In genomic region chr4:19748470-19748869, GRCh38 we compare ENCODE assay signal across 13 cellular contexts.
DNase-seq lines count a peak whose midpoint lies in the region; ATAC-seq lines count a peak whose summit lies in the region.
"Had no signal": no experiment of that assay in that cellular context is flagged by ENCODE, and none has a peak within 500 bp of the region (broad histone marks: within the 10 kb centered on the region; RNA-seq: fewer than 3 reads in every experiment).

No MANE protein-coding gene starts in this region.

- 58 to 62% methylated on average over 3 of the region's 3 CpGs for WGBS in aorta, 2 donors

- H3K9me3 ChIP-seq in aorta (ENCODE audit: control insufficient read depth, low read length) = no peaks in the 10 kb centered on the region

- DNase-seq in M059J (ENCODE audit: low read depth) (peak; percentile 77), fibroblast of gingiva (ENCODE audit: low read depth) (peak; percentile 93), mucosa of gallbladder (ENCODE audit: low spot score) (peak; percentile 47), aorta (no peak), HK-2 (ENCODE audit: unreplicated experiment) (no peak)
- no peak for DNase-seq in activated CD4-positive, alpha-beta T cell treated with anti-CD3 and anti-CD28 coated beads, Interleukin-2, amount 50 U/mL, for 1 hour
- DNase-seq: activated CD4-positive, alpha-beta T cell treated with anti-CD3 and anti-CD28 coated beads for 48 hours; NCI-H2081 treated with DMSO at 0.1 percent for 48 hours; T-helper 1 cell had no signal

- no peaks in the 10 kb centered on the region for H3K36me3 ChIP-seq in aorta (ENCODE audit: control insufficient read depth in 1 of 2, insufficient read depth in 2 of 2, low read length in 1 of 2)
- H3K36me3 ChIP-seq: cardiac muscle cell had no signal

- H3K27ac ChIP-seq in aorta (ENCODE audit: low read depth in 1 of 2, low read length in 2 of 2) = no peak overlapping the region
- H3K27ac ChIP-seq: cardiac muscle cell had no signal

- H3K4me1 ChIP-seq in aorta (ENCODE audit: control insufficient read depth in 1 of 2, insufficient read depth in 2 of 2, low read length in 2 of 2) = no peaks in the 10 kb centered on the region

- intact Hi-C loops in aorta (cut with DNase I) = no loop called here

- no peaks in the 10 kb centered on the region for H3K27me3 ChIP-seq in aorta (ENCODE audit: control insufficient read depth in 1 of 2, insufficient read depth in 2 of 2, low read length in 1 of 2)
- H3K27me3 ChIP-seq: cardiac muscle cell had no signal

- ATAC-seq in aorta (ENCODE audit: low FRiP score) (peak; percentile 77), GM21367 (IDR thresholded peaks at IDR 0.05; ENCODE audit: unreplicated experiment) (no peak)
- ATAC-seq: esophagus mucosa; stimulated activated memory B cell treated with anti-CD40 and anti-IgM and Interleukin-4, amounts not matched to agents 10 μg/mL and 1 μg/mL and 100 μg/mL, for 72 hours had no signal

- H3K4me3 ChIP-seq in aorta (ENCODE audit: low read length in 2 of 2) = no peak overlapping the region
- H3K4me3 ChIP-seq: cardiac muscle cell had no signal

Comparison
In these comparisons a context has a peak if more than half of its experiments do, and no peak if none do; other contexts are left out.
1. DNase-seq: peak in M059J (single experiment), fibroblast of gingiva (single experiment) and mucosa of gallbladder (single experiment); none in aorta (0 of 2), HK-2 (single experiment) and activated CD4-positive, alpha-beta T cell treated with anti-CD3 and anti-CD28 coated beads, Interleukin-2, amount 50 U/mL, for 1 hour (single experiment).